In the genomic region with DNA sequence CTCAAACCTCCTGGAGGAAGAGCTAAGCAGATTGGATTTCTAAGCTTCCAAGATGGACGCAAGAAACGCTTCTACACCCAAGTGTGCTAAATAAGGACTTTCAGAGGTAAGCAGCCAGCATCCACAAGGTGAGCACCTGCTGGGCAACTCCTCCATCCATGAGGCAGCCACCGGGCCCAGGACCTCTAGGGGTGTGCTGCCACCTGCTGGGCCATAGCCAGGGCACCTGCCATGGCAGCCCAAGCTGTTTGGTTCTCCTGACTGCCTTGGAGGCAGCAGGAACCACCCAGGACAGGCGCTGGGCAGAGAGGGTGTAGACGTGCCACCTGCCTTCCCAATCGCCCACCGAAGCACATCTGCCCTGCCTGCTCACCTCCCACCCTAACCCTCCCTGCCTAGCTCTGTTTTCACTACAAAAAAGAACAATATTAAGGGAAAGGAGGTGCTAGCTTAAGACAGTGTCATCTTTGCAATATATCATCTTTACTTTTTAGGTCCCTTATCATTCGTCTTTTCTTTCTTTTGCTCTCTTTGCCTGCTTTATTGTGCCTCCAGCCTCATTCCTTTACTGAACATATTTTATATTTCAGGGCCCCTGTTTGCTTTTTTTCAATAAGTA, we compare ENCODE assay signal across 9 cellular contexts. TPM values are rescaled to one million over a fixed set of nuclear protein-coding genes. Genes with fewer than 3 reads are reported as not detected.
DNase-seq lines count a peak whose midpoint lies in the region; ATAC-seq and TF ChIP-seq lines count a peak whose summit lies in the region.
"Had no signal": no experiment of that assay in that cellular context is flagged by ENCODE, and none has a peak within 500 bp of the region (broad histone marks: within the 10 kb centered on the region; RNA-seq: fewer than 3 reads in every experiment).

No MANE protein-coding gene starts in this region.

- H3K27ac ChIP-seq in WERI-Rb-1: no peak overlapping the region
- H3K27ac ChIP-seq: ovary had no signal

- H3K36me3 ChIP-seq in WERI-Rb-1: peaks cover 11% of the 10 kb centered on the region
- H3K36me3 ChIP-seq: ovary had no signal

- no peaks in the 10 kb centered on the region for H3K27me3 Mint-ChIP-seq in Calu3 (ENCODE audit: unreplicated experiment)

- no peaks in the 10 kb centered on the region for H3K9me3 Mint-ChIP-seq in Calu3 (ENCODE audit: low read depth, unreplicated experiment)

- H3K27ac Mint-ChIP-seq in Calu3 (ENCODE audit: unreplicated experiment): peak overlapping the region; percentile 33

- H3K9me3 ChIP-seq in WERI-Rb-1 (ENCODE audit: severe bottlenecking): no peaks in the 10 kb centered on the region
- H3K9me3 ChIP-seq: ovary had no signal

- no TSS peak for BruUV-seq in Calu3 (replicated peaks; lab: Mats Ljungman, UMichigan)

- peak; percentile 46 for TF ChIP-seq CTCF in Calu3 (IDR thresholded peaks at IDR 0.05; ENCODE audit: unreplicated experiment)
- peak; percentile 97 for TF ChIP-seq CTCF in WERI-Rb-1 (IDR thresholded peaks at IDR 0.05; ENCODE audit: low read depth, low read length)
- TF ChIP-seq CTCF in cardiac fibroblast (IDR thresholded peaks at IDR 0.05; ENCODE audit: low read depth, low read length): peak; percentile 57

- H3K4me3 Mint-ChIP-seq in Calu3 (ENCODE audit: low read depth, unreplicated experiment): no peak overlapping the region

- CTCF ChIA-PET in Calu3 (lab: Charles Lee): interaction anchor here (0.9 to 2.2 kb wide), 5 partner anchors 14 to 214 kb away, joined by 4 to 15 read pairs (median 8); a partner anchor contains a TSS

- peaks cover 12% of the 10 kb centered on the region for H3K36me3 Mint-ChIP-seq in Calu3 (ENCODE audit: insufficient read depth, unreplicated experiment)

- intact Hi-C loops in Calu3 (cut with micrococcal nuclease; ENCODE audit: unreplicated experiment): loop anchor here (10.0 kb wide), 1 partner anchor 108 kb away; no protein-coding TSS in a partner anchor

- no peaks in the 10 kb centered on the region for H3K27me3 ChIP-seq in WERI-Rb-1 (ENCODE audit: insufficient read depth, low read depth, severe bottlenecking)
- H3K27me3 ChIP-seq: ovary had no signal

- H3K4me1 Mint-ChIP-seq in Calu3 (ENCODE audit: low read depth, unreplicated experiment): no peaks in the 10 kb centered on the region

- no peak overlapping the region for H3K4me3 ChIP-seq in WERI-Rb-1 (ENCODE audit: low read depth, low read length)
- H3K4me3 ChIP-seq in cardiac fibroblast (replicated peaks in 1 of 2; ENCODE audit: low read depth in 2 of 2, low read length in 2 of 2): no peak overlapping the region
- H3K4me3 ChIP-seq: ovary had no signal

- ATAC-seq in GM21737 (IDR thresholded peaks at IDR 0.05; ENCODE audit: unreplicated experiment): peak; percentile 71

- DNase-seq in Calu3: peak; percentile 85
- peak; percentile 37 for DNase-seq in NCI-H1694 treated with DMSO at 0.1 percent for 48 hours (lab: John Stamatoyannopoulos, UW)
- DNase-seq in WERI-Rb-1: peak; percentile 83
- DNase-seq in cardiac fibroblast (ENCODE audit: low read depth in 2 of 2): peak in 1 of 2 donors; percentile 27
- peak; percentile 70 for DNase-seq in mucosa of gallbladder (ENCODE audit: low spot score)
- DNase-seq in stimulated activated naive CD4-positive, alpha-beta T cell treated with Interleukin-2 at 50 U/mL for 16 hours (lab: John Stamatoyannopoulos, UW): peak; percentile 69
- no peak for DNase-seq in GOT3 (lab: John Stamatoyannopoulos, UW)

RNA-seq across cellular contexts. Expression of a gene that starts 12.9 kb away (rescaled TPM):
- total RNA-seq in Calu3 (2022) (0.56 and 0.64 TPM in 2 replicates), mucosa of gallbladder (1.4 TPM)

RNA-seq across cellular contexts. Expression of a gene that starts 18.9 kb away (rescaled TPM):
- total RNA-seq in Calu3 (2022) (5.6 and 11.6 TPM in 2 replicates), mucosa of gallbladder (33.1 TPM)

RNA-seq across cellular contexts. Expression of a gene that starts 24.2 kb away (rescaled TPM):
- total RNA-seq in Calu3 (2022): 13.9 and 14.9 TPM in 2 replicates
- total RNA-seq in mucosa of gallbladder: 45.5 TPM

RNA-seq across cellular contexts. Expression of a gene that starts 24.6 kb away (rescaled TPM):
- total RNA-seq in Calu3 (2022) (15.2 and 17.4 TPM in 2 replicates), mucosa of gallbladder (41.2 TPM)

RNA-seq across cellular contexts. Expression of a gene that starts 27.7 kb away (rescaled TPM):
- total RNA-seq in Calu3 (2022) (23.5 and 25.5 TPM in 2 replicates), mucosa of gallbladder (41.1 TPM)

Comparison
In these comparisons a context has a peak if more than half of its experiments do, and no peak if none do; other contexts are left out.
1. CTCF ChIP-seq: peak in every context shown above with its lines; median percentile 97 in WERI-Rb-1; 57 in cardiac fibroblast; 46 in Calu3.